Comparison of ENCODE assay signal across 8 cellular contexts in the genomic region with DNA sequence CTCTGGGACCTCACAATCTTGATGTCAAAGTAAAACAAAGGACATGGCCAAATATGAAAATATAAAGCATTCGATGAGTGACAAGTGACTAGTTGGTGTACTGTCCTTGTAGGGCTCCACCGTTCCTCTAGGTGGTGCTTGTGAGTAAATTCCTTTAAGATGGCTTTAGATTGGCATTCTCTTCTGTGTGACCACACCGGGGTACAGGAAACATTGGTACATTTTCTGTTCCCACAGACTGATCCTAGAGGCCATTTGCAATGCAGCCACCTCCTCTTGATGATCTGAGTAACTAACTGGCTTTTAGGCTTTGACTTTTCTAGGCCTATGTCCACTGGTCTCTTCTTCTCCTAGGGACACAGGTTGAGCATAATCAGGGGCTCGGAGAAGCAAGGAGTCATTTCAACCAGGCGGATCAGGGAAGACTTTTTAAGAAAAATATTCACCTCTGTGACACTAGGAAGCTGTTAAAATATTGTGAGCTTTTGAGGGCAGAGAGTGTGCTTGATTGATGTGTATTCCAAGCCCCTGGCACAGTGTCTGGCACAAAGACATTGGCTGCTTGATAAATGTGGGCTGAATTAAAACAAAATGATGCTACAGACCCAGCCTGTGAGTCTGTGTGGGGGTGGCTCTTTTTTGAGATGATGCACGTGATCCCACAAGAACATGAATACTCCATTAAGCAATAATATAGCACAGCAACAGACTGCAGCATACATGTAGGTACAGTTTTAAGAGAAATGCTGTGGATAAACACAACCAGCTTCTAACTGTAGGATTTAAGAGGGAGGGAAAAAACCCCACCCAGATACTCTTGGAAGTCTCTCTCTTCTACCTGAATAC. TPM values are rescaled to one million over a fixed set of nuclear protein-coding genes. Genes with fewer than 3 reads are reported as not detected.
DNase-seq lines count a peak whose midpoint lies in the region; ATAC-seq, FAIRE-seq and TF ChIP-seq lines count a peak whose summit lies in the region.

No MANE protein-coding gene starts in this region.

- 67% methylated on average over 6 of the region's 6 CpGs; no CpG with 5 or more reads in 1 of the 2 experiments for WGBS in H1 (ENCODE audit: extremely low coverage in 1 of 2, insufficient coverage in 1 of 2, insufficient read length in 1 of 2, insufficient replicate concordance in 2 of 2, low coverage in 1 of 2, low lambda C conversion rate in 2 of 2, missing lambda C conversion rate in 1 of 2), 2 experiments

- H3K18ac ChIP-seq in H1 (ENCODE audit: extremely low read depth, low read length) = no peak overlapping the region

- no peaks in the 10 kb centered on the region for H4K20me1 ChIP-seq in Loucy (ENCODE audit: insufficient read depth, low read length, poor library complexity, severe bottlenecking)
- no peaks in the 10 kb centered on the region for H4K20me1 ChIP-seq in H1 (replicated peaks in 1 of 2; ENCODE audit: control insufficient read depth in 1 of 2, insufficient read depth in 2 of 2, low read length in 2 of 2)

- H3K79me2 ChIP-seq in Loucy (ENCODE audit: insufficient read depth, low read length) = no peaks in the 10 kb centered on the region
- no peaks in the 10 kb centered on the region for H3K79me2 ChIP-seq in H1 (ENCODE audit: control insufficient read depth in 1 of 2, insufficient read depth in 2 of 2, low read length in 2 of 2)

- no peak overlapping the region for H4K5ac ChIP-seq in H1 (ENCODE audit: insufficient read length, low read depth, low read length)

- TF ChIP-seq POLR2A in H1 (IDR thresholded peaks at IDR 0.05; ENCODE audit: control extremely low read depth in 1 of 2, low read depth in 2 of 2, low read length in 2 of 2) (no peak), uterus (IDR thresholded peaks at IDR 0.05) (no peak)

- H3K56ac ChIP-seq in H1 (replicated peaks; ENCODE audit: insufficient read length, low read depth, low read length) = no peak overlapping the region

- no peaks in the 10 kb centered on the region for H3K27me3 ChIP-seq in Loucy (ENCODE audit: insufficient read depth, low read length, poor library complexity, severe bottlenecking)
- no peaks in the 10 kb centered on the region for H3K27me3 ChIP-seq in H1 (replicated peaks in 1 of 4; ENCODE audit: control insufficient read depth in 3 of 4, extremely low read depth in 1 of 4, insufficient read depth in 3 of 4, low read length in 3 of 4)
- no peaks in the 10 kb centered on the region for H3K27me3 ChIP-seq in uterus

- peaks cover 21% of the 10 kb centered on the region for H3K4me1 ChIP-seq in Loucy (ENCODE audit: insufficient read depth, low read length, poor library complexity, severe bottlenecking)
- H3K4me1 ChIP-seq in H1 (replicated peaks in 1 of 4; ENCODE audit: control insufficient read depth in 3 of 4, insufficient read depth in 4 of 4, low read length in 3 of 4) = peaks cover 3 to 12% (median 4%) of the 10 kb centered on the region in 4 experiments; a peak in 5 of 7 replicates
- no peaks in the 10 kb centered on the region for H3K4me1 ChIP-seq in uterus

- intact Hi-C loops in uterus (cut with DNase I; ENCODE audit: low total_unique reads) = no loop called here

- H4K8ac ChIP-seq in H1 (ENCODE audit: extremely low read depth, insufficient read depth, low read length) = no peak overlapping the region

- H3K4me3 ChIP-seq in Loucy (ENCODE audit: low read length, poor library complexity, severe bottlenecking) = peak overlapping the region; percentile 4
- H3K4me3 ChIP-seq in H1 (ENCODE audit: extremely low read depth in 1 of 4, insufficient read depth in 2 of 4, low read depth in 3 of 4, low read length in 4 of 4) = no peak overlapping the region
- H3K4me3 ChIP-seq in uterus = no peak overlapping the region

- H3K36me3 ChIP-seq in Loucy (ENCODE audit: insufficient read depth, low read length) = no peaks in the 10 kb centered on the region
- H3K36me3 ChIP-seq in H1 (ENCODE audit: control insufficient read depth in 2 of 4, insufficient read depth in 4 of 4, low read length in 3 of 4) = no peaks in the 10 kb centered on the region
- H3K36me3 ChIP-seq in uterus = no peaks in the 10 kb centered on the region

- no peak overlapping the region for H4K91ac ChIP-seq in H1 (replicated peaks; ENCODE audit: insufficient read length, low read length)

- no peak for TF ChIP-seq EP300 in H1 (IDR thresholded peaks at IDR 0.05; ENCODE audit: borderline replicate concordance in 1 of 2, low read depth in 2 of 2, low read length in 2 of 2)

- DNase-seq in ELF-1 (ENCODE audit: low read depth, low spot score) (peak; percentile 44), H1 (ENCODE audit: low read depth in 1 of 2, low spot score in 2 of 2) (peak in 1 of 2 experiments; percentile 58), midbrain (lab: John Stamatoyannopoulos, UW) (peak; percentile 36), uterus (no peak)

- no peaks in the 10 kb centered on the region for H3K23me2 ChIP-seq in H1 (ENCODE audit: low read depth, low read length)

- no peaks in the 10 kb centered on the region for H3K79me1 ChIP-seq in H1 (ENCODE audit: low read depth, low read length)

- H3K23ac ChIP-seq in H1 (ENCODE audit: insufficient read length) = no peak overlapping the region

- H3K27ac ChIP-seq in VCaP (no peak overlapping the region), H1 (ENCODE audit: low read depth, low read length) (no peak overlapping the region), uterus (no peak overlapping the region)

- no peaks in the 10 kb centered on the region for H3K9me3 ChIP-seq in Loucy (ENCODE audit: insufficient read depth, low read depth, low read length)
- H3K9me3 ChIP-seq in H1 (ENCODE audit: insufficient read depth in 2 of 2, low read depth in 1 of 2, low read length in 1 of 2) = no peaks in the 10 kb centered on the region
- H3K9me3 ChIP-seq in uterus = no peaks in the 10 kb centered on the region

- FAIRE-seq in H1 (lab: Jason Lieb, UNC) = peak; percentile 100

- no peak overlapping the region for H2BK5ac ChIP-seq in H1 (ENCODE audit: low read depth, low read length)

- no peak overlapping the region for H2BK120ac ChIP-seq in H1 (replicated peaks; ENCODE audit: low read depth, low read length)

- H2BK12ac ChIP-seq in H1 (ENCODE audit: low read depth, low read length) = no peak overlapping the region

- peak; percentile 59 to 67 for TF ChIP-seq RAD21 in H1 (IDR thresholded peaks at IDR 0.05 in 1 of 2, conservative IDR thresholded peaks at IDR 0.05 in 1 of 2; ENCODE audit: low read depth in 2 of 2, low read length in 2 of 2)

- H3K9ac ChIP-seq in Loucy (ENCODE audit: low read depth, low read length, poor library complexity, severe bottlenecking) (no peak overlapping the region), H1 (replicated peaks in 1 of 4; ENCODE audit: extremely low read depth in 1 of 4, low read depth in 3 of 4, low read length in 3 of 4) (no peak overlapping the region)

- peak; percentile 10 for ATAC-seq in GM21528 (IDR thresholded peaks at IDR 0.05; ENCODE audit: low FRiP score, unreplicated experiment)
- ATAC-seq in HG03159 (IDR thresholded peaks at IDR 0.05; ENCODE audit: unreplicated experiment) = no peak

- CTCF ChIA-PET in H1 (lab: Charles Lee; ENCODE audit: partially characterized antibody) = interaction anchor here (0.6 to 2.9 kb wide), 22 partner anchors 11 to 376 kb away, joined by 3 to 13 read pairs (median 3); no protein-coding TSS in a partner anchor

- H3K9me2 ChIP-seq in Loucy (replicated peaks; ENCODE audit: low read depth, low read length) = no peaks in the 10 kb centered on the region

- peak overlapping the region; percentile 27; the same call in 1 of the 2 replicates for H2BK20ac ChIP-seq in H1 (ENCODE audit: low read length)

- H3F3A ChIP-seq in Loucy (ENCODE audit: low read depth) = no peaks in the 10 kb centered on the region

- H3K4ac ChIP-seq in H1 (replicated peaks; ENCODE audit: insufficient read length, low read depth, low read length) = no peak overlapping the region

- peak overlapping the region; percentile 55; the same call in 1 of the 2 replicates for H2AK5ac ChIP-seq in H1 (ENCODE audit: low read depth, low read length)

- peak overlapping the region; percentile 37 for H3K4me2 ChIP-seq in Loucy (ENCODE audit: low read depth, low read length, poor library complexity, severe bottlenecking)
- no peak overlapping the region for H3K4me2 ChIP-seq in H1 (ENCODE audit: insufficient read depth in 1 of 2, low read depth in 2 of 2, low read length in 2 of 2)

- no peak overlapping the region for H3K14ac ChIP-seq in H1 (ENCODE audit: insufficient read length)

- H2AFZ ChIP-seq in Loucy (ENCODE audit: low read length) (peak overlapping the region; percentile 48), H1 (ENCODE audit: low read length) (peak overlapping the region; percentile 87)

- TF ChIP-seq CTCF in Loucy (conservative IDR thresholded peaks at IDR 0.05; ENCODE audit: low read length) = peak; percentile 86
- peak; percentile 43; the same call in 1 of the 2 replicates for TF ChIP-seq CTCF in VCaP (conservative IDR thresholded peaks at IDR 0.05)
- TF ChIP-seq CTCF in H1 (IDR thresholded peaks at IDR 0.05; ENCODE audit: control extremely low read depth in 1 of 3, insufficient read depth in 1 of 3, low read depth in 1 of 3, low read length in 3 of 3) = peak in 2 of 3 experiments; percentile 63 to 87; a peak in 3 of 4 replicates
- TF ChIP-seq CTCF in uterus (IDR thresholded peaks at IDR 0.05) = peak; percentile 28 to 46 (median 38)

- no peak overlapping the region for H2BK15ac ChIP-seq in H1 (ENCODE audit: low read length)

- POLR2A ChIA-PET in H1 (lab: Charles Lee; ENCODE audit: partially characterized antibody) = interaction anchor here (1.0 to 1.6 kb wide), 2 partner anchors 52 to 95 kb away, joined by 3 to 4 read pairs; a partner anchor contains a TSS

RNA-seq across cellular contexts. Expression of a gene that starts 21.0 kb away (rescaled TPM):
- total RNA-seq in H1 (2021; fragmentation: NEBNext Ultra II Directional; extraction: Animal tissue kit (Norgen Biotek cat#: 25700)) = 0.37 and 0.46 TPM in 2 replicates
- polyA plus RNA-seq in H1 (2011; rRNA removed) = 0.11 and 0.23 TPM in 2 replicates
- polyA plus RNA-seq in H1 (2011; cell fraction: cytosol; rRNA removed) = 0.22 TPM
- 0.06 TPM for polyA plus RNA-seq in H1 (2011; cell fraction: nucleus; rRNA removed)
- 0.18 to 0.60 TPM (median 0.31 TPM) in 4 replicates for polyA plus RNA-seq in H1 (2012, experiment 1 of 2)
- not detected for polyA plus RNA-seq in H1 (2012, experiment 2 of 2)
- 0.30 TPM for polyA plus RNA-seq in H1 (2013, experiment 1 of 2)
- 0.35 TPM for polyA plus RNA-seq in H1 (2013, experiment 2 of 2)
- 0.06 and 0.41 TPM in 2 replicates for polyA minus RNA-seq in H1 (2011; rRNA and poly(A)+ RNA removed)
- polyA minus RNA-seq in H1 (2011; cell fraction: cytosol; rRNA and poly(A)+ RNA removed) = not detected
- 0.90 TPM for polyA minus RNA-seq in H1 (2011; cell fraction: nucleus; rRNA and poly(A)+ RNA removed)
- total RNA-seq in uterus = 10 to 100 TPM in 2 of 4 donors, 1 to 10 TPM in 2; 6.5 to 16.9 (median 11.4) TPM

RNA-seq across cellular contexts. Expression of a gene that starts 52.3 kb away (rescaled TPM):
- total RNA-seq in H1 (2021; fragmentation: NEBNext Ultra II Directional; extraction: Animal tissue kit (Norgen Biotek cat#: 25700)) = 5.8 and 6.5 TPM in 2 replicates
- 20.8 and 21.8 TPM in 2 replicates for polyA plus RNA-seq in H1 (2011; rRNA removed)
- 23.5 TPM for polyA plus RNA-seq in H1 (2011; cell fraction: cytosol; rRNA removed)
- 19.1 TPM for polyA plus RNA-seq in H1 (2011; cell fraction: nucleus; rRNA removed)
- polyA plus RNA-seq in H1 (2012, experiment 1 of 2) = 14.2 to 21.8 TPM (median 17.7 TPM) in 4 replicates
- polyA plus RNA-seq in H1 (2012, experiment 2 of 2) = 2.9 TPM
- 2.4 TPM for polyA plus RNA-seq in H1 (2013, experiment 1 of 2)
- polyA plus RNA-seq in H1 (2013, experiment 2 of 2) = 2.5 TPM
- 9.1 and 11.8 TPM in 2 replicates for polyA minus RNA-seq in H1 (2011; rRNA and poly(A)+ RNA removed)
- 21.1 TPM for polyA minus RNA-seq in H1 (2011; cell fraction: cytosol; rRNA and poly(A)+ RNA removed)
- polyA minus RNA-seq in H1 (2011; cell fraction: nucleus; rRNA and poly(A)+ RNA removed) = 11.1 TPM
- 10 to 100 TPM in 1 of 4 donors, 1 to 10 TPM in 3; 3.6 to 14.5 (median 6.1) TPM for total RNA-seq in uterus

Comparison
In these comparisons a context has a peak if more than half of its experiments do, and no peak if none do; other contexts are left out.
1. DNase-seq: peak in ELF-1 (single experiment) and midbrain (single experiment); none in uterus (0 of 2).
2. Peak in every context shown above with its lines, with median percentiles within 50 percentile points of each other: CTCF ChIP-seq.